ENCODE assay signal across 9 cellular contexts in the genomic region with DNA sequence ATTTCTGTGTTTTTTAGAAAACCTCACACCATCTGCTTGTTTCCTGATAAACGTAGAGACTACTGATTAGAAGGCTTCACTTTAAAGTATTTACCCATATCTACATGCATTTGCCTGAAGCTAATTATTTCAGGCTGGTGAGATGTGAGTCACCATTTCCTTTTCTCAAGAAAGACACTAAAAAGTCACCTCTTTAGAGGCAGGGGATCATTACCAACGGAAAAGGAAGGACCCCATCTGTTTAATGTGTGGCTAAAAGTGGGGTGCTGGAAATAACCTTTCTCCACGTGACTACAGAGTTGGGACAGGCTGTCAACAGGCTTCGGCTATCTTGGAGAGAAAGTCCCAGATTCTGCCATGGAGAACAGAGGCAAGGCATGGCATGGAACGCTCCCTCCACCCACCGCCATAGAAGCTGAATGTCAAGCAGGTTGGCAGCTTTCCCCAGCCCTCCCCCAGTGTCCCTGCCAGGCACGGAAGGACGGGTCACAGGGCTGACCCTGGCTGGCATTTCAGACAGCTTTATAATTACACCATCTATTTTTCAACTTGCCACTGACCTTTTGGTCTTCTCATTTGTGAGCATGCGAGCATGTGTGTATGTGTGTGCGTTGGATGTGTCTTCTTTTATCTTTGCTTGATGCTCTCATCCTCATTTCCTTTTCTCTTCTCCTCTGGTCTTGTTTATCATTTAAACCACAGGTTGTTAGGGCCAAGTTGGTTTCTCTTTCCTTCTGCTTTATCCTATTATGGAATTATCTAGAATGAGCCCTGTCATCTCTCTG.
DNase-seq lines count a peak whose midpoint lies in the region; ATAC-seq and TF ChIP-seq lines count a peak whose summit lies in the region.
"Had no signal": no experiment of that assay in that cellular context is flagged by ENCODE, and none has a peak within 500 bp of the region (broad histone marks: within the 10 kb centered on the region; RNA-seq: fewer than 3 reads in every experiment).

No MANE protein-coding gene starts in this region.

- peak; percentile 35 for DNase-seq in GM13977 (ENCODE audit: low spot score)
- peak; percentile 63 for DNase-seq in RPMI8226
- peak in 43 of 61 donors; percentile 1 to 63 (median 17) for DNase-seq in caudate nucleus (lab: John Stamatoyannopoulos, UW)
- DNase-seq in smooth muscle cell (lab: John Stamatoyannopoulos, UW; ENCODE audit: unreplicated experiment): no peak
- no peak for DNase-seq in upper lobe of right lung
- no peak for DNase-seq in colonic mucosa
- no peak for DNase-seq in mucosa of gallbladder (ENCODE audit: low spot score)
- DNase-seq: heart right ventricle had no signal

- no peaks in the 10 kb centered on the region for H3K79me2 ChIP-seq in smooth muscle cell (ENCODE audit: low read depth)

- peak overlapping the region; percentile 68 for H3K27ac ChIP-seq in caudate nucleus (ENCODE audit: low read depth, low read length)
- no peak overlapping the region for H3K27ac ChIP-seq in smooth muscle cell (ENCODE audit: low read depth)
- H3K27ac ChIP-seq in upper lobe of right lung: no peak overlapping the region
- H3K27ac ChIP-seq in colonic mucosa: no peak overlapping the region
- H3K27ac ChIP-seq: heart right ventricle had no signal

- H3K36me3 ChIP-seq in smooth muscle cell (ENCODE audit: low read depth) (no peaks in the 10 kb centered on the region), upper lobe of right lung (no peaks in the 10 kb centered on the region), colonic mucosa (no peaks in the 10 kb centered on the region)
- H3K36me3 ChIP-seq: heart right ventricle had no signal

- H3K4me2 ChIP-seq in smooth muscle cell: peak overlapping the region; percentile 33

- intact Hi-C loops in upper lobe of right lung (cut with DNase I): no loop called here
- intact Hi-C loops in colonic mucosa (cut with DNase I): no loop called here

- H3F3A ChIP-seq in smooth muscle cell (ENCODE audit: low read depth): no peaks in the 10 kb centered on the region

- H3K27me3 ChIP-seq in smooth muscle cell (ENCODE audit: low read depth): no peaks in the 10 kb centered on the region
- no peaks in the 10 kb centered on the region for H3K27me3 ChIP-seq in upper lobe of right lung
- H3K27me3 ChIP-seq in colonic mucosa: no peaks in the 10 kb centered on the region

- ATAC-seq in upper lobe of right lung: no peak
- ATAC-seq in GM18858 (IDR thresholded peaks at IDR 0.05; ENCODE audit: unreplicated experiment): no peak

- in situ Hi-C loops in GM13977 (cut with MboI; ENCODE audit: low pct_unique_long_range_greater_than_20kb, low sequenced_read_pairs, unreplicated experiment): no loop called here

- H3K4me1 ChIP-seq in smooth muscle cell (ENCODE audit: low read depth): no peaks in the 10 kb centered on the region
- no peaks in the 10 kb centered on the region for H3K4me1 ChIP-seq in upper lobe of right lung
- no peaks in the 10 kb centered on the region for H3K4me1 ChIP-seq in colonic mucosa

- no peak for TF ChIP-seq CTCF in GM13977 (IDR thresholded peaks at IDR 0.05; ENCODE audit: extremely low read depth, insufficient read depth, missing control alignments)
- no peak for TF ChIP-seq CTCF in smooth muscle cell (IDR thresholded peaks at IDR 0.05; ENCODE audit: borderline replicate concordance, insufficient read depth, poor library complexity, severe bottlenecking)
- TF ChIP-seq CTCF in upper lobe of right lung (IDR thresholded peaks at IDR 0.05): no peak
- no peak for TF ChIP-seq CTCF in colonic mucosa (IDR thresholded peaks at IDR 0.05)

- H3K4me3 ChIP-seq in smooth muscle cell: no peak overlapping the region
- no peak overlapping the region for H3K4me3 ChIP-seq in upper lobe of right lung
- no peak overlapping the region for H3K4me3 ChIP-seq in colonic mucosa
- H3K4me3 ChIP-seq: heart right ventricle had no signal

- no peaks in the 10 kb centered on the region for H4K20me1 ChIP-seq in smooth muscle cell (ENCODE audit: low read depth)

- no peaks in the 10 kb centered on the region for H3K9me3 ChIP-seq in smooth muscle cell (replicated peaks; ENCODE audit: low read depth)
- no peaks in the 10 kb centered on the region for H3K9me3 ChIP-seq in upper lobe of right lung
- no peaks in the 10 kb centered on the region for H3K9me3 ChIP-seq in colonic mucosa

- WGBS in smooth muscle cell (ENCODE audit: low lambda C conversion rate): 48% methylated on average over 10 of the region's 10 CpGs

- no peak overlapping the region for H2AFZ ChIP-seq in smooth muscle cell (ENCODE audit: low read depth)

- no peak overlapping the region for H3K9ac ChIP-seq in smooth muscle cell (ENCODE audit: low read depth)
- no peak overlapping the region for H3K9ac ChIP-seq in colonic mucosa (ENCODE audit: low read depth in 2 of 2, low read length in 2 of 2)

Comparison
In these comparisons a context has a peak if more than half of its experiments do, and no peak if none do; other contexts are left out.
1. DNase-seq: peak in GM13977 (single experiment), RPMI8226 (single experiment) and caudate nucleus (43 of 61); none in smooth muscle cell (single experiment), upper lobe of right lung (single experiment), colonic mucosa (single experiment) and mucosa of gallbladder (single experiment).